In genomic region chr2:95312543-95313205, GRCh38 we compare ENCODE assay signal across 1 cellular context.
TF ChIP-seq lines count a peak whose summit lies in the region.

No MANE protein-coding gene starts in this region.

TF ChIP-seq in HepG2, 621 proteins besides CTCF, POLR2A, EP300 and RAD21:
- TF ChIP-seq BCL6 (CRISPR knock-in tag; IDR thresholded peaks at IDR 0.05), result no peak
- peak; percentile 89 for TF ChIP-seq RAD51 (IDR thresholded peaks at IDR 0.05; ENCODE audit: borderline replicate concordance)
- TF ChIP-seq USF2 (IDR thresholded peaks at IDR 0.05; ENCODE audit: low read depth, low read length), result peak; percentile 69; the same call in 1 of the 2 replicates
- TF ChIP-seq USF2 (CRISPR knock-in tag; IDR thresholded peaks at IDR 0.05; ENCODE audit: borderline replicate concordance), result no peak
